In the genomic region with DNA sequence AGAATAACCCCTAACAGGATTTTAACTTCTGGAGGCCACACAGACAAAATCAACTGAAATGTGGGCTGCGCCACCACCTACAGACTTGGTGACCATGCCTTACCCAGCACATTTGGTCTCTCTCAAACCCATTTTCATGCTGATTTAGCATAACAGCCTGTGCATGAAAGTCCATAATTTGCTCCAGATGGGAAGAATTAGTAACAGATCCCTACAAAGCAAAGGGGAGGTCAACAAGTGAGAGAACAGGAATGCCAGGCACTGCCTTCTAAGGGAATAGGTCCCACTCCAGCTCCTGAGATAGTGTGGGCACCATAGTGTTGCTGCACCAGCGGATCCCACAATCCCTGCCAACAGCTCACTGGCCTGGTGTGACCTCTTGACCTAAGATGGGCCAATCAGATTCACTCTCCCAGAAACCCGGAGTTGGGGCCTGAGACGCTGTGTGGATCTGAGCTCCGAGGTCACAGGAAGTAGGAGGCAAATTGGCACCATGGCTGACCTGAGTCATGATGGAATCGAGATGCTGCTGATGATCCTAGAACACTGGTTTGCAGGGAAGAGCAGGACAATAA, we compare ENCODE assay signal across 21 cellular contexts. TPM values are rescaled to one million over a fixed set of nuclear protein-coding genes. Genes with fewer than 3 reads are reported as not detected.
A peak's percentile ranks its signal among the peaks of the same experiment; 100 is the strongest.
DNase-seq lines count a peak whose midpoint lies in the region; ATAC-seq, FAIRE-seq and TF ChIP-seq lines count a peak whose summit lies in the region.
"Had no signal": no experiment of that assay in that cellular context is flagged by ENCODE, and none has a peak within 500 bp of the region (broad histone marks: within the 10 kb centered on the region; RNA-seq: fewer than 3 reads in every experiment).

No MANE protein-coding gene starts in this region.

- intact Hi-C loops in A673 (cut with micrococcal nuclease; ENCODE audit: unreplicated experiment) (no loop called here), kidney (cut with DNase I) (no loop called here)

- peaks cover 15% of the 10 kb centered on the region for H3K4me1 ChIP-seq in A673 (ENCODE audit: insufficient read depth, low read length, poor library complexity, severe bottlenecking)
- peaks cover 13% of the 10 kb centered on the region for H3K4me1 ChIP-seq in endodermal cell (ENCODE audit: control insufficient read depth, insufficient read depth, low read length)
- H3K4me1 ChIP-seq in kidney (ENCODE audit: control insufficient read depth in 1 of 2, insufficient read depth in 1 of 2, low read depth in 1 of 2, low read length in 2 of 2), result no peaks in the 10 kb centered on the region

- in situ Hi-C loops in ACHN (cut with HindIII; ENCODE audit: low pct_ligation_motif_present, low pct_unique_long_range_greater_than_20kb, low sequenced_read_pairs), result no loop called here

- H3K9ac ChIP-seq in endodermal cell (ENCODE audit: extremely low read depth, low read length, poor library complexity, severe bottlenecking), result no peak overlapping the region
- no peak overlapping the region for H3K9ac ChIP-seq in kidney (ENCODE audit: low read length in 2 of 2)
- H3K9ac ChIP-seq: GM23248 had no signal

- ATAC-seq in GM21529 (IDR thresholded peaks at IDR 0.05; ENCODE audit: unreplicated experiment), result no peak
- no peak for ATAC-seq in GM19395 (IDR thresholded peaks at IDR 0.05; ENCODE audit: unreplicated experiment)

- CTCF ChIA-PET in A673 (lab: Charles Lee), result no interaction called here

- DNase-seq in A673 (ENCODE audit: low spot score), result peak; percentile 25
- DNase-seq in MG63, result peak; percentile 6
- peak; percentile 30 for DNase-seq in endodermal cell
- peak; percentile 56 for DNase-seq in kidney
- DNase-seq in ACHN, result no peak
- DNase-seq: CD4-positive, CD25-positive, alpha-beta regulatory T cell; GM23248; H9; HFFc6; IMR-90; KG1; NCI-H1048; NCI-H1694; NCI-H82; PC-9; Right ventricle myocardium superior; RPMI8226 had no signal

- H3K27me3 Mint-ChIP-seq in endodermal cell (ENCODE audit: insufficient read depth), result no peaks in the 10 kb centered on the region

- no TSS peak for BruUV-seq in A673 (replicated peaks; lab: Mats Ljungman, UMichigan)

- H3K27ac ChIP-seq in A673 (ENCODE audit: low read depth, low read length, poor library complexity, severe bottlenecking) (no peak overlapping the region), endodermal cell (ENCODE audit: low read depth, low read length) (no peak overlapping the region), kidney (ENCODE audit: low read depth in 2 of 2, low read length in 2 of 2) (no peak overlapping the region)
- H3K27ac ChIP-seq: GM23248, PC-9 had no signal

- no peak overlapping the region for H3K4me3 Mint-ChIP-seq in endodermal cell
- H3K4me3 Mint-ChIP-seq: CD4-positive, CD25-positive, alpha-beta regulatory T cell; H9; HFFc6 had no signal

- FAIRE-seq in kidney (lab: Jason Lieb, UNC), result no peak
- FAIRE-seq: GM18507 had no signal

- H3K27me3 ChIP-seq in A673 (replicated peaks; ENCODE audit: insufficient read depth, low read depth, low read length, poor library complexity), result no peaks in the 10 kb centered on the region
- no peaks in the 10 kb centered on the region for H3K27me3 ChIP-seq in MG63
- no peaks in the 10 kb centered on the region for H3K27me3 ChIP-seq in endodermal cell (ENCODE audit: control insufficient read depth, insufficient read depth, low read length, poor library complexity, severe bottlenecking)

- H3K4me1 Mint-ChIP-seq in endodermal cell, result peaks cover 16% of the 10 kb centered on the region
- H3K4me1 Mint-ChIP-seq: CD4-positive, CD25-positive, alpha-beta regulatory T cell had no signal

- TF ChIP-seq CTCF in A673 (conservative IDR thresholded peaks at IDR 0.05; ENCODE audit: low read depth, low read length), result no peak
- TF ChIP-seq CTCF in endodermal cell (conservative IDR thresholded peaks at IDR 0.05), result no peak
- TF ChIP-seq CTCF in kidney (IDR thresholded peaks at IDR 0.05; ENCODE audit: borderline replicate concordance, extremely low read depth, insufficient read depth), result no peak

- 92 to 96% methylated on average over 6 of the region's 6 CpGs for WGBS in endodermal cell (ENCODE audit: insufficient coverage in 1 of 2, insufficient read length in 1 of 2), 2 experiments

- H3K4me3 ChIP-seq in A673 (ENCODE audit: low read depth, low read length, poor library complexity, severe bottlenecking) (no peak overlapping the region), MG63 (no peak overlapping the region), endodermal cell (ENCODE audit: low read length) (no peak overlapping the region), kidney (ENCODE audit: low read length in 2 of 2) (no peak overlapping the region)
- H3K4me3 ChIP-seq: GM23248, PC-9 had no signal

- H3K27ac Mint-ChIP-seq in endodermal cell, result no peak overlapping the region
- H3K27ac Mint-ChIP-seq: CD4-positive, CD25-positive, alpha-beta regulatory T cell; HFFc6 had no signal

- POLR2A ChIA-PET in A673 (lab: Charles Lee; ENCODE audit: low non-redundant PET), result no interaction called here

- no peaks in the 10 kb centered on the region for H3K9me3 ChIP-seq in A673 (ENCODE audit: low read depth, low read length, poor library complexity, severe bottlenecking)
- H3K9me3 ChIP-seq in MG63, result no peaks in the 10 kb centered on the region
- H3K9me3 ChIP-seq in endodermal cell (ENCODE audit: control insufficient read depth, low read length), result no peaks in the 10 kb centered on the region
- no peaks in the 10 kb centered on the region for H3K9me3 ChIP-seq in kidney (ENCODE audit: control insufficient read depth in 1 of 2, low read length in 2 of 2)

- H3K36me3 Mint-ChIP-seq in endodermal cell (ENCODE audit: low read depth), result no peaks in the 10 kb centered on the region
- H3K36me3 Mint-ChIP-seq: CD4-positive, CD25-positive, alpha-beta regulatory T cell had no signal

- no peaks in the 10 kb centered on the region for H3K9me3 Mint-ChIP-seq in endodermal cell
- H3K9me3 Mint-ChIP-seq: H9, HFFc6 had no signal

- H3K36me3 ChIP-seq in A673 (ENCODE audit: insufficient read depth, low read length, poor library complexity, severe bottlenecking) (no peaks in the 10 kb centered on the region), MG63 (no peaks in the 10 kb centered on the region), endodermal cell (ENCODE audit: control insufficient read depth, insufficient read depth, low read length) (no peaks in the 10 kb centered on the region), kidney (ENCODE audit: control insufficient read depth in 1 of 2, insufficient read depth in 2 of 2, low read length in 2 of 2) (no peaks in the 10 kb centered on the region)

RNA-seq across cellular contexts. Expression of a gene that starts 32.4 kb away (rescaled TPM):
- total RNA-seq in A673 (2021) (0.43 and 0.66 TPM in 2 replicates), endodermal cell (1 to 10 TPM in 1 of 2 donors, under 1 TPM in 1; 0.97 to 2.4 TPM), kidney (0.35 TPM)
- total RNA-seq in MG63 (2014; rRNA removed; shearing (Covaris generic); ENCODE audit: low replicate concordance), result not detected in 2 replicates
- polyA plus RNA-seq in endodermal cell (2013, experiment 1 of 2), result 22.5 TPM
- 23.2 TPM for polyA plus RNA-seq in endodermal cell (2013, experiment 2 of 2)
- 0.06 TPM for polyA plus RNA-seq in kidney (ENCODE audit: insufficient read depth, low read depth, low replicate concordance)
- total RNA-seq: GM23248, PC-9, SK-MEL-5 had no signal
- polyA plus RNA-seq: CD4-positive, CD25-positive, alpha-beta regulatory T cell; GM23248 had no signal
